In genomic region chr1:174999926-175000696, GRCh38 we compare ENCODE assay signal across 8 cellular contexts. TPM values are rescaled to one million over a fixed set of nuclear protein-coding genes. Genes with fewer than 3 reads are reported as not detected.
DNase-seq lines count a peak whose midpoint lies in the region; ATAC-seq, FAIRE-seq and TF ChIP-seq lines count a peak whose summit lies in the region.

CACYBP (plus strand) TSS chr1:174999947; CDS start chr1:175000181, 234 bp downstream.

- H3K36me3 Mint-ChIP-seq in astrocyte (ENCODE audit: low read depth, unreplicated experiment), result no peaks in the 10 kb centered on the region

- H3K9ac ChIP-seq in astrocyte (ENCODE audit: low read length), result peak within 1 kb of the TSS; percentile 99

- in situ Hi-C loops in ACHN (cut with HindIII; ENCODE audit: low pct_ligation_motif_present, low pct_unique_long_range_greater_than_20kb, low sequenced_read_pairs), result no loop called here

- TF ChIP-seq CTCF in Peyer's patch (IDR thresholded peaks at IDR 0.05) (no peak), astrocyte (IDR thresholded peaks at IDR 0.05; ENCODE audit: insufficient read depth, low read depth, low read length) (no peak)

- FAIRE-seq in GM18507 (lab: Jason Lieb, UNC) (peak; percentile 44), astrocyte (lab: Jason Lieb, UNC) (no peak)

- TF ChIP-seq POLR2A in Peyer's patch (IDR thresholded peaks at IDR 0.05) (peak in 1 of 2 donors; percentile 8), erythroblast (IDR thresholded peaks at IDR 0.05; ENCODE audit: low read length) (no peak)

- H3K9me3 ChIP-seq in Peyer's patch (no peaks in the 10 kb centered on the region), astrocyte (ENCODE audit: insufficient read depth, low read depth, low read length) (no peaks in the 10 kb centered on the region)

- peak within 1 kb of the TSS; percentile 87 for H3K27ac Mint-ChIP-seq in astrocyte (ENCODE audit: unreplicated experiment)

- H3K4me3 Mint-ChIP-seq in astrocyte (ENCODE audit: unreplicated experiment), result no peak within 1 kb of the TSS

- DNase-seq in ACHN, result peak; percentile 52
- no peak for DNase-seq in GM18507 (ENCODE audit: extremely low spot score, insufficient read length, low read depth)
- peak in 2 of 3 donors; percentile 43 to 69 for DNase-seq in Peyer's patch
- peak; percentile 18 for DNase-seq in astrocyte (ENCODE audit: low read depth)
- peak; percentile 9 for DNase-seq in iPS DF 19.7 (ENCODE audit: low read depth, low spot score)
- peak; percentile 81 for DNase-seq in sciatic nerve (ENCODE audit: low spot score)
- DNase-seq in erythroblast (lab: John Stamatoyannopoulos, UW), result no peak

- peaks cover 16% of the 10 kb centered on the region for H4K20me1 ChIP-seq in astrocyte (ENCODE audit: insufficient read depth, low read length)

- no peaks in the 10 kb centered on the region for H3K9me3 Mint-ChIP-seq in astrocyte (ENCODE audit: unreplicated experiment)

- H3K4me1 ChIP-seq in Peyer's patch (no peaks in the 10 kb centered on the region), astrocyte (ENCODE audit: insufficient read depth, low read length) (peaks cover 21% of the 10 kb centered on the region)

- H2AFZ ChIP-seq in astrocyte (ENCODE audit: low read depth, low read length), result peak within 1 kb of the TSS; percentile 93

- no peaks in the 10 kb centered on the region for H3K36me3 ChIP-seq in Peyer's patch
- H3K36me3 ChIP-seq in astrocyte (ENCODE audit: insufficient read depth, low read length), result no peaks in the 10 kb centered on the region

- H3K79me2 ChIP-seq in astrocyte (ENCODE audit: insufficient read depth, low read length), result peaks cover 52% of the 10 kb centered on the region

- H3K4me3 ChIP-seq in Peyer's patch (peak within 1 kb of the TSS; percentile 69 to 92 (median 82)), astrocyte (ENCODE audit: insufficient read depth, low read depth, low read length) (peak within 1 kb of the TSS; percentile 97)

- peak; percentile 12 for ATAC-seq in HG03159 (IDR thresholded peaks at IDR 0.05; ENCODE audit: unreplicated experiment)
- ATAC-seq in sciatic nerve, result peak; percentile 0

- H3K27ac ChIP-seq in Peyer's patch (peak within 1 kb of the TSS; percentile 97 to 99 (median 98)), astrocyte (ENCODE audit: low read depth, low read length) (peak within 1 kb of the TSS; percentile 100)

- intact Hi-C loops in sciatic nerve (cut with DNase I), result no loop called here

- H3K27me3 ChIP-seq in Peyer's patch (no peaks in the 10 kb centered on the region), astrocyte (ENCODE audit: insufficient read depth, low read length) (no peaks in the 10 kb centered on the region)

- peaks cover 12% of the 10 kb centered on the region for H3K4me1 Mint-ChIP-seq in astrocyte (ENCODE audit: low read depth, unreplicated experiment)

- H3K27me3 Mint-ChIP-seq in astrocyte (ENCODE audit: low read depth, unreplicated experiment), result no peaks in the 10 kb centered on the region

- H3K4me2 ChIP-seq in astrocyte (ENCODE audit: low read length), result peak within 1 kb of the TSS; percentile 96

RNA-seq across cellular contexts. Expression of gene CACYBP, which starts in this region (rescaled TPM):
- total RNA-seq in Peyer's patch (100 to 1,000 TPM in 2 of 4 donors, 10 to 100 TPM in 2; 15.3 to 139 (median 89.6) TPM), astrocyte (87.8 and 95.0 TPM in 2 replicates), sciatic nerve (82.2 TPM)

Comparison
In these comparisons a context has a peak if more than half of its experiments do, and no peak if none do; other contexts are left out.
1. DNase-seq: peak in ACHN (single experiment), Peyer's patch (2 of 3), astrocyte (single experiment), iPS DF 19.7 (single experiment) and sciatic nerve (single experiment); none in GM18507 (single experiment) and erythroblast (0 of 2).